Comparison of ENCODE assay signal across 18 cellular contexts in the genomic region with DNA sequence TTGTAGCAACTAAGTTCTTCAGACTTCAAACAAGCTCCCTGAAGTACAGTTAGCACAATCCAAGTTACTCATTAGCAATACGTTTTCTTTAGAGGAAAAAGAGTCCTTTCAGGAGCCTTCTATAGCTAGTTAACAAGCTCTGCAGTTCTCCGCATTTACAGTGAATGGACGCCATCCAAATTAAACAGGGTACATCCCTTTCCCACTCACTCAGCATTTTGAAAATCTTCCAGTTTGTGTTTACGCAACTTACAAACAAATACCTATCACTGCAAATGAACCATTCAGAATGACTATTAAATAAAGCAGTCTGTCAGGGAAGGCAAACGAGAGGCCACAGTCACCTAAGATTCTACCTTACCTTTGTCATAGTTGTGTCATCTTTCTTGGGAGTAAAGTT.
DNase-seq lines count a peak whose midpoint lies in the region; ATAC-seq, FAIRE-seq and TF ChIP-seq lines count a peak whose summit lies in the region.
"Had no signal": no experiment of that assay in that cellular context is flagged by ENCODE, and none has a peak within 500 bp of the region (broad histone marks: within the 10 kb centered on the region; RNA-seq: fewer than 3 reads in every experiment).

No MANE protein-coding gene starts in this region.

- no peaks in the 10 kb centered on the region for H3K4me1 ChIP-seq in pancreas
- H3K4me1 ChIP-seq: BLaER1 treated with 17β-estradiol and CSF1 and Interleukin-3, amounts not matched to agents 10 nM and 100 nM; SJSA1 had no signal

- 77 to 87% methylated on average over 5 of the region's 5 CpGs for WGBS in pancreas, 2 donors

- intact Hi-C loops in pancreas (cut with DNase I), result no loop called here

- DNase-seq in LNCaP clone FGC (ENCODE audit: low read depth) (peak; percentile 99), astrocyte of the hippocampus (ENCODE audit: low read depth, low spot score) (peak; percentile 54), foreskin fibroblast (peak; percentile 34 to 74), pancreas (no peak), RKO (ENCODE audit: low spot score) (no peak), germinal center (ENCODE audit: low spot score) (no peak)
- DNase-seq in stimulated activated CD4-positive, alpha-beta T cell treated with anti-CD3 and anti-CD28 coated beads, Interleukin-2, amount 100 ng/mL, for 48 hours, result no peak
- DNase-seq: activated effector memory CD4-positive, alpha-beta T cell treated with Interleukin-2 at 50 U/mL for 16 hours; NCI-H187 treated with DMSO at 0.1 percent for 48 hours; NCI-H524; small intestine had no signal

- H3K9me3 ChIP-seq in pancreas, result no peaks in the 10 kb centered on the region
- H3K9me3 ChIP-seq: SJSA1 had no signal

- ATAC-seq in pancreas, result peak in 3 of 4 donors; percentile 44 to 64 (median 59)
- ATAC-seq: activated CD4-positive, CD25-positive, alpha-beta regulatory T cell treated with anti-CD3 and anti-CD28 coated beads, Interleukin-2, amount 50 U/mL, for 24 hours; GM12878 had no signal

- H3K36me3 ChIP-seq in pancreas, result peaks cover 0 to 6% (median 0%) of the 10 kb centered on the region in 3 donors
- H3K36me3 ChIP-seq: SJSA1 had no signal

- H3K27me3 ChIP-seq in pancreas, result no peaks in the 10 kb centered on the region
- H3K27me3 ChIP-seq: BLaER1 treated with 17β-estradiol and CSF1 and Interleukin-3, amounts not matched to agents 10 nM and 100 nM; SJSA1 had no signal

- TF ChIP-seq CTCF in LNCaP clone FGC (IDR thresholded peaks at IDR 0.05; ENCODE audit: control insufficient read depth, extremely low read depth, insufficient read depth), result no peak
- TF ChIP-seq CTCF in foreskin fibroblast (IDR thresholded peaks at IDR 0.05; ENCODE audit: low read depth, low read length), result no peak
- no peak for TF ChIP-seq CTCF in pancreas (IDR thresholded peaks at IDR 0.05)

- H3K27ac ChIP-seq in pancreas, result no peak overlapping the region
- H3K27ac ChIP-seq: BLaER1 treated with 17β-estradiol and CSF1 and Interleukin-3, amounts not matched to agents 10 nM and 100 nM; SJSA1 had no signal

- FAIRE-seq in pancreas (lab: Jason Lieb, UNC), result no peak
- FAIRE-seq: D721Med, G401.6, keratinocyte had no signal

- H3K4me3 ChIP-seq in LNCaP clone FGC (ENCODE audit: low read depth, low read length) (no peak overlapping the region), foreskin fibroblast (ENCODE audit: low read depth in 1 of 2, low read length in 2 of 2) (no peak overlapping the region), pancreas (no peak overlapping the region)
- H3K4me3 ChIP-seq: BLaER1 treated with 17β-estradiol and CSF1 and Interleukin-3, amounts not matched to agents 10 nM and 100 nM; GM12878; SJSA1 had no signal

Comparison
In these comparisons a context has a peak if more than half of its experiments do, and no peak if none do; other contexts are left out.
1. DNase-seq: peak in LNCaP clone FGC (single experiment), astrocyte of the hippocampus (single experiment) and foreskin fibroblast (2 of 2); none in pancreas (0 of 6), stimulated activated CD4-positive, alpha-beta T cell treated with anti-CD3 and anti-CD28 coated beads, Interleukin-2, amount 100 ng/mL, for 48 hours (0 of 2), RKO (single experiment) and germinal center (single experiment).